In the genomic region with DNA sequence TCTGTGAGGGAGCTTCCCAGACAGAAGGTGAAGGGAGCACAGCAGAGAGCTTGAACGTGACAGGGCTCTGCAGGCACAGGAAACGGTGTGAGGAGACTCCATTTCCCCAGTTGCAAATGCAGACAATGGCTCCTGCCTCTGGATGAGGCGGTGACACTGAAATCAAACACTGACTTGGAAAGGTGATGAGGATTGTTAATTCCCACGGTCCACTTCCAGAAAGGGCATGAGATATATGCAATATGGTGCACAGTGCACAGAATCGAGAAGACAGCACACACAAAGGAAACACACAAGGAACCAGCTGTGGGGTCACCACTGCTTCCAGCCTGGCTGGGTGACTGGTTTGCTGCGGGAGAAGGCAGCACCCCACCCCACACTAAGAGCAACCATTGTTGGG, we compare ENCODE assay signal across 23 cellular contexts. TPM values are rescaled to one million over a fixed set of nuclear protein-coding genes. Genes with fewer than 3 reads are reported as not detected.
DNase-seq lines count a peak whose midpoint lies in the region; ATAC-seq and TF ChIP-seq lines count a peak whose summit lies in the region.
"Had no signal": no experiment of that assay in that cellular context is flagged by ENCODE, and none has a peak within 500 bp of the region (broad histone marks: within the 10 kb centered on the region; RNA-seq: fewer than 3 reads in every experiment).

No MANE protein-coding gene starts in this region.

- H3K4me3 ChIP-seq in BLaER1 = no peak overlapping the region
- no peak overlapping the region for H3K4me3 ChIP-seq in naive thymus-derived CD4-positive, alpha-beta T cell (ENCODE audit: low read length)
- H3K4me3 ChIP-seq: GM12878, GM23338, HAP-1, Peyer's patch, SJSA1 had no signal

- intact Hi-C loops in CD4-positive, alpha-beta T cell (cut with DNase I, micrococcal nuclease) = no loop called here
- intact Hi-C loops in naive thymus-derived CD4-positive, alpha-beta T cell (cut with micrococcal nuclease) = no loop called here
- intact Hi-C loops in left cardiac atrium (cut with DNase I) = no loop called here

- no peak overlapping the region; the same call in 1 of the 2 replicates for H3K9ac ChIP-seq in BLaER1
- H3K9ac ChIP-seq: KMS-11 had no signal

- CTCF ChIA-PET in CD4-positive, alpha-beta T cell (lab: Charles Lee) = interaction anchor here (0.8 kb wide), 1 partner anchor 53 kb away, joined by 3 read pairs; no protein-coding TSS in a partner anchor
- CTCF ChIA-PET in naive thymus-derived CD4-positive, alpha-beta T cell (lab: Charles Lee) = interaction anchor here (1.5 kb wide), 1 partner anchor 32 kb away, joined by 7 read pairs; no protein-coding TSS in a partner anchor

- H3K4me1 Mint-ChIP-seq in CD4-positive, alpha-beta T cell (ENCODE audit: low read depth) = peaks cover 51% of the 10 kb centered on the region
- peaks cover 31% of the 10 kb centered on the region for H3K4me1 Mint-ChIP-seq in T-helper 17 cell
- H3K4me1 Mint-ChIP-seq in naive thymus-derived CD4-positive, alpha-beta T cell = peaks cover 16 to 64% (median 45%) of the 10 kb centered on the region in 7 donors
- H3K4me1 Mint-ChIP-seq: GM23338 had no signal

- H4K20me1 ChIP-seq in BLaER1 = peaks cover 64% of the 10 kb centered on the region

- peak overlapping the region; percentile 97 for H3K4me2 ChIP-seq in BLaER1
- H3K4me2 ChIP-seq: GM23338, KMS-11 had no signal

- ATAC-seq in CD4-positive, alpha-beta T cell (ENCODE audit: poor library complexity) = no peak
- no peak for ATAC-seq in T-helper 17 cell
- no peak for ATAC-seq in naive thymus-derived CD4-positive, alpha-beta T cell
- ATAC-seq in left cardiac atrium = no peak
- ATAC-seq: GM12878, GM23338 had no signal

- no peaks in the 10 kb centered on the region for H3K9me3 Mint-ChIP-seq in CD4-positive, alpha-beta T cell
- H3K9me3 Mint-ChIP-seq in naive thymus-derived CD4-positive, alpha-beta T cell = no peaks in the 10 kb centered on the region
- H3K9me3 Mint-ChIP-seq: GM23338 had no signal

- peaks cover 71% of the 10 kb centered on the region for H3K36me3 Mint-ChIP-seq in CD4-positive, alpha-beta T cell (ENCODE audit: low read depth)
- H3K36me3 Mint-ChIP-seq in T-helper 17 cell (ENCODE audit: low read depth) = peaks cover 9% of the 10 kb centered on the region
- H3K36me3 Mint-ChIP-seq in naive thymus-derived CD4-positive, alpha-beta T cell = peaks cover 13 to 57% (median 41%) of the 10 kb centered on the region in 5 donors

- POLR2A ChIA-PET in CD4-positive, alpha-beta T cell (lab: Charles Lee) = interaction anchor here (3.6 kb wide), 1 partner anchor 11 kb away, joined by 18 read pairs; no protein-coding TSS in a partner anchor
- POLR2A ChIA-PET in naive thymus-derived CD4-positive, alpha-beta T cell (lab: Charles Lee) = interaction anchor here (0.6 to 0.9 kb wide), 2 partner anchors 22 to 563 kb away, joined by 3 to 4 read pairs; no protein-coding TSS in a partner anchor

- H3K9me3 ChIP-seq in BLaER1 (no peaks in the 10 kb centered on the region), T-helper 17 cell (ENCODE audit: control insufficient read depth, low read length, poor library complexity, severe bottlenecking) (no peaks in the 10 kb centered on the region)
- H3K9me3 ChIP-seq in CD4-positive, alpha-beta T cell (ENCODE audit: control insufficient read depth, low read length) = no peaks in the 10 kb centered on the region
- H3K9me3 ChIP-seq in naive thymus-derived CD4-positive, alpha-beta T cell (ENCODE audit: control insufficient read depth in 2 of 3, low read length in 3 of 3) = no peaks in the 10 kb centered on the region
- H3K9me3 ChIP-seq: HAP-1, Peyer's patch, SJSA1 had no signal

- H3K4me1 ChIP-seq in BLaER1 = peaks cover 94% of the 10 kb centered on the region
- peaks cover 1 to 12% of the 10 kb centered on the region in 2 donors for H3K4me1 ChIP-seq in naive thymus-derived CD4-positive, alpha-beta T cell (ENCODE audit: control insufficient read depth in 2 of 2, insufficient read depth in 2 of 2, low read length in 2 of 2)
- H3K4me1 ChIP-seq: HAP-1, SJSA1 had no signal

- H3K27me3 ChIP-seq in BLaER1 = no peaks in the 10 kb centered on the region
- H3K27me3 ChIP-seq in CD4-positive, alpha-beta T cell (ENCODE audit: control insufficient read depth, insufficient read depth, low read length) = no peaks in the 10 kb centered on the region
- H3K27me3 ChIP-seq in naive thymus-derived CD4-positive, alpha-beta T cell (ENCODE audit: control insufficient read depth in 2 of 2, insufficient read depth in 2 of 2, low read length in 2 of 2) = no peaks in the 10 kb centered on the region
- H3K27me3 ChIP-seq: Peyer's patch, SJSA1 had no signal

- peak overlapping the region; percentile 72 for H3K27ac Mint-ChIP-seq in CD4-positive, alpha-beta T cell
- peak overlapping the region; percentile 92 for H3K27ac Mint-ChIP-seq in T-helper 17 cell
- H3K27ac Mint-ChIP-seq in naive thymus-derived CD4-positive, alpha-beta T cell = peak overlapping the region in 8 of 9 donors; percentile 32 to 95 (median 80)
- H3K27ac Mint-ChIP-seq: GM23338 had no signal

- no peaks in the 10 kb centered on the region for H3K27me3 Mint-ChIP-seq in CD4-positive, alpha-beta T cell
- no peaks in the 10 kb centered on the region for H3K27me3 Mint-ChIP-seq in T-helper 17 cell
- no peaks in the 10 kb centered on the region for H3K27me3 Mint-ChIP-seq in naive thymus-derived CD4-positive, alpha-beta T cell

- no peak for DNase-seq in CD4-positive, alpha-beta T cell
- DNase-seq in T-helper 17 cell = no peak
- DNase-seq in naive thymus-derived CD4-positive, alpha-beta T cell = no peak
- no peak for DNase-seq in GM19240 (ENCODE audit: insufficient read length, low spot score)
- DNase-seq in left cardiac atrium = no peak
- no peak for DNase-seq in SHP77 (lab: John Stamatoyannopoulos, UW)
- DNase-seq: C1 segment of cervical spinal cord, DMS 273 treated with DMSO at 0.1 percent for 48 hours, DND-41, IMR-90, MV-4-11, NCI-H1105 treated with DMSO at 0.1 percent for 48 hours, NCI-H2029 treated with DMSO at 0.1 percent for 48 hours, NCI-H226, NCI-H524, NCI-H82, Peyer's patch had no signal

- no peak overlapping the region for H3K4me3 Mint-ChIP-seq in CD4-positive, alpha-beta T cell
- H3K4me3 Mint-ChIP-seq in T-helper 17 cell = peak overlapping the region; percentile 68
- peak overlapping the region in 2 of 10 donors; percentile 36 to 62 for H3K4me3 Mint-ChIP-seq in naive thymus-derived CD4-positive, alpha-beta T cell
- H3K4me3 Mint-ChIP-seq: GM23338 had no signal

- peak overlapping the region; percentile 98 for H3K27ac ChIP-seq in BLaER1
- no peak overlapping the region for H3K27ac ChIP-seq in CD4-positive, alpha-beta T cell (ENCODE audit: low read depth, low read length)
- H3K27ac ChIP-seq in naive thymus-derived CD4-positive, alpha-beta T cell (ENCODE audit: low read depth, low read length) = peak overlapping the region; percentile 17
- H3K27ac ChIP-seq: KMS-11, Peyer's patch, SJSA1 had no signal

- H3K36me3 ChIP-seq in BLaER1 = peaks cover 94% of the 10 kb centered on the region
- peaks cover 0 to 60% (median 6%) of the 10 kb centered on the region in 3 experiments for H3K36me3 ChIP-seq in naive thymus-derived CD4-positive, alpha-beta T cell (ENCODE audit: control insufficient read depth in 2 of 3, insufficient read depth in 3 of 3, low read length in 3 of 3)
- H3K36me3 ChIP-seq: HAP-1 had no signal

- TF ChIP-seq CTCF in CD4-positive, alpha-beta T cell (IDR thresholded peaks at IDR 0.05) = no peak

RNA-seq across cellular contexts. Expression of a gene that starts 42.0 kb away (rescaled TPM):
- total RNA-seq in CD4-positive, alpha-beta T cell = 10 to 100 TPM; 29.4 to 31.4 TPM
- total RNA-seq in T-helper 17 cell (10 to 100 TPM; 59.6 to 64.8 TPM), left cardiac atrium (10 to 100 TPM; 24.6 to 34.3 TPM)
- 10 to 100 TPM; 46.7 to 83.9 (median 52.5) TPM for total RNA-seq in naive thymus-derived CD4-positive, alpha-beta T cell
- 1 to 10 TPM; 6.8 to 7.0 TPM for polyA plus RNA-seq in naive thymus-derived CD4-positive, alpha-beta T cell
